In genomic region chr17:1474402-1475189, GRCh38 we compare ENCODE assay signal across 15 cellular contexts. TPM values are rescaled to one million over a fixed set of nuclear protein-coding genes. Genes with fewer than 3 reads are reported as not detected.
DNase-seq lines count a peak whose midpoint lies in the region; ATAC-seq, FAIRE-seq and TF ChIP-seq lines count a peak whose summit lies in the region.
"Had no signal": no experiment of that assay in that cellular context is flagged by ENCODE, and none has a peak within 500 bp of the region (broad histone marks: within the 10 kb centered on the region; RNA-seq: fewer than 3 reads in every experiment).

No MANE protein-coding gene starts in this region.

- FAIRE-seq in GM18507 (lab: Jason Lieb, UNC): peak; percentile 93
- FAIRE-seq: H1 had no signal

- no peak for TF ChIP-seq CTCF in uterus (IDR thresholded peaks at IDR 0.05)

- H3K9me3 Mint-ChIP-seq in IgD-negative memory B cell: no peaks in the 10 kb centered on the region
- H3K9me3 Mint-ChIP-seq: activated T-cell treated with anti-CD3 and anti-CD28 coated beads, Interleukin-2, amount 50 U/mL, for 4 hours; T-helper 1 cell treated with Interleukin-12 subunit alpha and Interleukin-12 subunit beta and Interleukin-4 antibody, amounts not matched to agents 30 μg/mL and 1 μg/mL, for 36 hours had no signal

- H3K4me1 ChIP-seq in trophoblast cell (ENCODE audit: control insufficient read depth in 1 of 2, insufficient read depth in 2 of 2, low read length in 2 of 2) (no peaks in the 10 kb centered on the region), uterus (no peaks in the 10 kb centered on the region)
- peaks cover 2% of the 10 kb centered on the region for H3K4me1 ChIP-seq in effector memory CD4-positive, alpha-beta T cell (ENCODE audit: control insufficient read depth, insufficient read depth, low read length, poor library complexity, severe bottlenecking)

- no peak overlapping the region for H3K23ac ChIP-seq in trophoblast cell (ENCODE audit: low read length)

- DNase-seq in GM18507 (ENCODE audit: extremely low spot score, insufficient read length, low read depth) (no peak), trophoblast cell (no peak), uterus (no peak), ureter (ENCODE audit: low spot score) (no peak), NCI-H2081 (lab: John Stamatoyannopoulos, UW) (no peak)
- no peak for DNase-seq in effector memory CD4-positive, alpha-beta T cell
- DNase-seq: DMS53, KG1, NCI-H526 had no signal

- peak overlapping the region in 2 of 4 donors; percentile 65 to 73 for H3K4me3 Mint-ChIP-seq in IgD-negative memory B cell
- H3K4me3 Mint-ChIP-seq: activated T-cell treated with anti-CD3 and anti-CD28 coated beads, Interleukin-2, amount 50 U/mL, for 4 hours; T-helper 1 cell treated with Interleukin-12 subunit alpha and Interleukin-12 subunit beta and Interleukin-4 antibody, amounts not matched to agents 30 μg/mL and 1 μg/mL, for 36 hours had no signal

- H2AK5ac ChIP-seq in trophoblast cell (ENCODE audit: low read length): no peak overlapping the region

- H4K91ac ChIP-seq in trophoblast cell (ENCODE audit: low read depth, low read length): no peak overlapping the region

- H3K36me3 ChIP-seq in trophoblast cell (ENCODE audit: control insufficient read depth in 1 of 2, insufficient read depth in 2 of 2, low read length in 2 of 2): peaks cover 91 to 94% of the 10 kb centered on the region in 2 experiments
- no peaks in the 10 kb centered on the region for H3K36me3 ChIP-seq in uterus
- H3K36me3 ChIP-seq in effector memory CD4-positive, alpha-beta T cell (ENCODE audit: control insufficient read depth, insufficient read depth, low read length): peaks cover 21% of the 10 kb centered on the region

- no peak overlapping the region for H2AFZ ChIP-seq in trophoblast cell (ENCODE audit: insufficient read depth, low read length, poor library complexity)

- no peak overlapping the region for H3K4ac ChIP-seq in trophoblast cell (ENCODE audit: low read depth, low read length)

- ATAC-seq in GM21786 (IDR thresholded peaks at IDR 0.05; ENCODE audit: unreplicated experiment): peak; percentile 62

- H3K9ac ChIP-seq in trophoblast cell (ENCODE audit: low read length): no peak overlapping the region

- no peak overlapping the region for H4K8ac ChIP-seq in trophoblast cell (ENCODE audit: low read depth, low read length)

- H3K14ac ChIP-seq in trophoblast cell (ENCODE audit: low read length): no peak overlapping the region

- no peaks in the 10 kb centered on the region for H3K27me3 Mint-ChIP-seq in IgD-negative memory B cell

- no peak for TF ChIP-seq POLR2A in uterus (IDR thresholded peaks at IDR 0.05)

- H4K12ac ChIP-seq in trophoblast cell (ENCODE audit: low read depth, low read length): peak overlapping the region; percentile 26

- peaks cover 3% of the 10 kb centered on the region for H3K9me3 ChIP-seq in trophoblast cell (ENCODE audit: insufficient read depth, low read depth, low read length)
- H3K9me3 ChIP-seq in uterus: no peaks in the 10 kb centered on the region
- no peaks in the 10 kb centered on the region for H3K9me3 ChIP-seq in effector memory CD4-positive, alpha-beta T cell (ENCODE audit: control insufficient read depth, low read length)
- H3K9me3 ChIP-seq: thoracic aorta had no signal

- H3K79me2 ChIP-seq in trophoblast cell (ENCODE audit: control insufficient read depth, insufficient read depth, low read length, poor library complexity): no peaks in the 10 kb centered on the region

- H3K27ac Mint-ChIP-seq in IgD-negative memory B cell: peak overlapping the region; percentile 70 to 90 (median 85)
- H3K27ac Mint-ChIP-seq: T-helper 1 cell treated with Interleukin-12 subunit alpha and Interleukin-12 subunit beta and Interleukin-4 antibody, amounts not matched to agents 30 μg/mL and 1 μg/mL, for 36 hours had no signal

- H3K79me1 ChIP-seq in trophoblast cell (ENCODE audit: low read length): no peaks in the 10 kb centered on the region

- peaks cover 3% of the 10 kb centered on the region for H3K36me3 Mint-ChIP-seq in IgD-negative memory B cell

- WGBS in trophoblast cell (ENCODE audit: extremely low coverage, insufficient coverage, insufficient read length): no CpG with 5 or more reads among the region's 31 CpGs

- no peak overlapping the region for H2BK12ac ChIP-seq in trophoblast cell (ENCODE audit: low read length)

- no peak overlapping the region for H3K4me2 ChIP-seq in trophoblast cell (ENCODE audit: low read length)

- peaks cover 19 to 26% (median 20%) of the 10 kb centered on the region in 3 donors for H3K4me1 Mint-ChIP-seq in IgD-negative memory B cell

- H3K18ac ChIP-seq in trophoblast cell (ENCODE audit: low read length): peak overlapping the region; percentile 21

- H2BK5ac ChIP-seq in trophoblast cell (ENCODE audit: low read depth, low read length, poor library complexity): no peak overlapping the region

- H2BK120ac ChIP-seq in trophoblast cell (ENCODE audit: insufficient read depth, low read length, poor library complexity): no peak overlapping the region

- H3K27me3 ChIP-seq in trophoblast cell (ENCODE audit: insufficient read depth, low read length) (no peaks in the 10 kb centered on the region), uterus (no peaks in the 10 kb centered on the region)
- H3K27me3 ChIP-seq in effector memory CD4-positive, alpha-beta T cell (replicated peaks; ENCODE audit: control insufficient read depth, insufficient read depth, low read length, poor library complexity, severe bottlenecking): no peaks in the 10 kb centered on the region

- H3K27ac ChIP-seq in trophoblast cell (ENCODE audit: low read depth, low read length): no peak overlapping the region
- peak overlapping the region in 1 of 2 donors; percentile 33 for H3K27ac ChIP-seq in uterus
- H3K27ac ChIP-seq in effector memory CD4-positive, alpha-beta T cell (ENCODE audit: insufficient read depth, low read length, poor library complexity, severe bottlenecking): no peak overlapping the region
- H3K27ac ChIP-seq: thoracic aorta had no signal

- intact Hi-C loops in uterus (cut with DNase I; ENCODE audit: low total_unique reads): no loop called here

- H3K4me3 ChIP-seq in trophoblast cell (ENCODE audit: low read depth, low read length) (no peak overlapping the region), uterus (no peak overlapping the region)
- H3K4me3 ChIP-seq in effector memory CD4-positive, alpha-beta T cell (ENCODE audit: insufficient read depth, low read depth, low read length, poor library complexity, severe bottlenecking): no peak overlapping the region
- H3K4me3 ChIP-seq: thoracic aorta had no signal

RNA-seq across cellular contexts. Expression of gene MYO1C, which starts 17.9 kb away (rescaled TPM):
- polyA plus RNA-seq in IgD-negative memory B cell: 29.6 TPM
- polyA plus RNA-seq in trophoblast cell (2013): 83.3 and 84.7 TPM in 2 replicates
- 100 to 1,000 TPM in 2 of 4 donors, 10 to 100 TPM in 2; 89.1 to 276 (median 116) TPM for total RNA-seq in uterus
- total RNA-seq in ureter: 243 TPM

RNA-seq across cellular contexts. Expression of gene CRK, which starts 18.6 kb away (rescaled TPM):
- polyA plus RNA-seq in IgD-negative memory B cell: 28.3 TPM
- 43.6 and 43.9 TPM in 2 replicates for polyA plus RNA-seq in trophoblast cell (2013)
- total RNA-seq in uterus (100 to 1,000 TPM in 1 of 4 donors, 10 to 100 TPM in 3; 34.6 to 118 (median 57.3) TPM), ureter (49.6 TPM)

RNA-seq across cellular contexts. Expression of gene INPP5K, which starts 41.8 kb away (rescaled TPM):
- polyA plus RNA-seq in IgD-negative memory B cell: 51.7 TPM
- polyA plus RNA-seq in trophoblast cell (2013): 22.0 and 24.5 TPM in 2 replicates
- total RNA-seq in uterus (10 to 100 TPM; 14.1 to 49.3 (median 31.4) TPM), ureter (50.7 TPM)
